In the genomic region with DNA sequence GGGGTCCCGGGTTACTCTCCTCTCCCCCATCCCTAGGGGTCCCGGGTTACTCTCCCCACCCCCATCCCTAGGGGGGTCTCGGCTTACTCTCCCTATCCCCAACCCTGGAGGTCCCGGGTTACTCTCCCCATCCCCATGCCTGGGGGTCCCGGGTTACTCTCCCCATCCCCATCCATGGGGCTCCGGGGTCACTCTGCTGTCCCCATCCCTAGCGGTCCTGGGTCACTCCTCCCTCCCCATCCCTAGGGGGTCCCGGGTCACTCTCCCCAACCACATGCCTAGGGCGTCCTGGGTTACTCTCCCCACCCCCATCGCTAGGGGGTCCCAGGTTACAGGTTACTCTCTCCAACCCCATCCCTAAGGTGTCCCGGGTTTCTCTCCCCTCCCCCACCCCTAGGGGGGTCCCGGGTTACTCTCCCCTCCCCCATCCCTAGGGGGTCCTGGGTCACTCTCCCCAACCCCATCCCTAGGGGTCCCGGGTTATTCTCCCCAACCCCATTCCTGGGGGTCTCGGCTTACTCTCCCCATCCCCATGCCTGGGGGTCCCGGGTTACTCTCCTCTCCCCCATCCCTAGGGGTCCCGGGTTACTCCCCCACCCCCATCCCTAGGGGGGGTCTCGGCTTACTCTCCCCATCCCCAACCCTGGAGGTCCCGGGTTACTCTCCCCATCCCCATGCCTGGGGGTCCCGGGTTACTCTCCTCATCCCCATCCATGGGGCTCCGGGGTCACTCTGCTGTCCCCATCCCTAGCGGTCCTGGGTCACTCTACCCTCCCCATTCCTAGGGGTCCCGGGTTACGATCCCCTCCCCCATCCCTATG, we compare ENCODE assay signal across 8 cellular contexts. TPM values are rescaled to one million over a fixed set of nuclear protein-coding genes. Genes with fewer than 3 reads are reported as not detected.
DNase-seq lines count a peak whose midpoint lies in the region; ATAC-seq and TF ChIP-seq lines count a peak whose summit lies in the region.

No MANE protein-coding gene starts in this region.

- peaks cover 10% of the 10 kb centered on the region for H3K9me3 ChIP-seq in iPS-15b (ENCODE audit: control insufficient read depth, insufficient read depth, low read length)

- H3K9ac ChIP-seq in iPS-15b (ENCODE audit: low read depth, low read length): peak overlapping the region; percentile 79

- peaks cover 33% of the 10 kb centered on the region for H3K36me3 Mint-ChIP-seq in activated T-helper 2 cell treated with anti-CD3 and anti-CD28 coated beads, Interferon-gamma antibody, Interleukin-2, Interleukin-4, amounts not matched to agents 10 μg/mL and 5 μg/mL and 100 μg/mL, durations not matched to agents 14 hours and 24 hours and 36 hours (ENCODE audit: low read depth)
- peaks cover 50% of the 10 kb centered on the region for H3K36me3 Mint-ChIP-seq in stimulated activated effector memory CD8-positive, alpha-beta T cell treated with anti-CD3 and anti-CD28 coated beads, Interleukin-12 subunit alpha, Interleukin-12 subunit beta, amount 100 ng/mL, for 72 hours

- in situ Hi-C loops in ACHN (cut with HindIII; ENCODE audit: low pct_ligation_motif_present, low pct_unique_long_range_greater_than_20kb, low sequenced_read_pairs): no loop called here

- H3K9me3 Mint-ChIP-seq in activated T-helper 2 cell treated with anti-CD3 and anti-CD28 coated beads, Interferon-gamma antibody, Interleukin-2, Interleukin-4, amounts not matched to agents 10 μg/mL and 5 μg/mL and 100 μg/mL, durations not matched to agents 14 hours and 24 hours and 36 hours: peaks cover 33% of the 10 kb centered on the region
- peaks cover 13% of the 10 kb centered on the region for H3K9me3 Mint-ChIP-seq in stimulated activated effector memory CD8-positive, alpha-beta T cell treated with anti-CD3 and anti-CD28 coated beads, Interleukin-12 subunit alpha, Interleukin-12 subunit beta, amount 100 ng/mL, for 72 hours

- DNase-seq in HL-60 (ENCODE audit: low read depth in 1 of 2, low spot score in 1 of 2) (no peak), ACHN (no peak), UCSD-AML1 (lab: John Stamatoyannopoulos, UW; ENCODE audit: unreplicated experiment) (no peak), HuH-7.5 (ENCODE audit: low spot score) (no peak)
- DNase-seq in activated T-helper 2 cell treated with anti-CD3 and anti-CD28 coated beads, Interferon-gamma antibody, Interleukin-2, Interleukin-4, amounts not matched to agents 10 μg/mL and 5 μg/mL and 100 μg/mL, durations not matched to agents 14 hours and 24 hours and 36 hours (ENCODE audit: low spot score): peak; percentile 8
- peak in 1 of 2 donors; percentile 74 for DNase-seq in stimulated activated effector memory CD8-positive, alpha-beta T cell treated with anti-CD3 and anti-CD28 coated beads, Interleukin-12 subunit alpha, Interleukin-12 subunit beta, amount 100 ng/mL, for 72 hours (ENCODE audit: low spot score in 2 of 2)
- DNase-seq in effector CD4-positive, alpha-beta T cell: no peak

- H3K27ac ChIP-seq in HL-60 (replicated peaks): peak overlapping the region; percentile 88

- H3K4me3 ChIP-seq in HL-60 (replicated peaks; ENCODE audit: insufficient read depth, low read length) (peak overlapping the region; percentile 77), iPS-15b (ENCODE audit: low read depth, low read length) (peak overlapping the region; percentile 87)

- H3K27me3 ChIP-seq in HL-60 (ENCODE audit: insufficient read depth, poor library complexity, severe bottlenecking) (no peaks in the 10 kb centered on the region), iPS-15b (ENCODE audit: control insufficient read depth, insufficient read depth, low read length) (no peaks in the 10 kb centered on the region)

- intact Hi-C loops in activated T-helper 2 cell treated with anti-CD3 and anti-CD28 coated beads, Interferon-gamma antibody, Interleukin-2, Interleukin-4, amounts not matched to agents 10 μg/mL and 5 μg/mL and 100 μg/mL, durations not matched to agents 14 hours and 24 hours and 36 hours (cut with micrococcal nuclease): loop anchor here (2.0 to 10.0 kb wide), 3 partner anchors 205 to 1153 kb away; partner anchors contain the start of genes DHRSX and ZBED1

- ATAC-seq in stimulated activated effector memory CD8-positive, alpha-beta T cell treated with anti-CD3 and anti-CD28 coated beads, Interleukin-12 subunit alpha, Interleukin-12 subunit beta, amount 100 ng/mL, for 72 hours: no peak

- TF ChIP-seq CTCF in HL-60 (IDR thresholded peaks at IDR 0.05; ENCODE audit: insufficient read depth, low read length): no peak

- no peaks in the 10 kb centered on the region for H3K4me1 ChIP-seq in iPS-15b (ENCODE audit: control insufficient read depth, insufficient read depth, low read length)

- H3K27ac Mint-ChIP-seq in activated T-helper 2 cell treated with anti-CD3 and anti-CD28 coated beads, Interferon-gamma antibody, Interleukin-2, Interleukin-4, amounts not matched to agents 10 μg/mL and 5 μg/mL and 100 μg/mL, durations not matched to agents 14 hours and 24 hours and 36 hours: peak overlapping the region; percentile 91
- peak overlapping the region; percentile 78 for H3K27ac Mint-ChIP-seq in stimulated activated effector memory CD8-positive, alpha-beta T cell treated with anti-CD3 and anti-CD28 coated beads, Interleukin-12 subunit alpha, Interleukin-12 subunit beta, amount 100 ng/mL, for 72 hours

- peaks cover 9% of the 10 kb centered on the region for H3K4me1 Mint-ChIP-seq in activated T-helper 2 cell treated with anti-CD3 and anti-CD28 coated beads, Interferon-gamma antibody, Interleukin-2, Interleukin-4, amounts not matched to agents 10 μg/mL and 5 μg/mL and 100 μg/mL, durations not matched to agents 14 hours and 24 hours and 36 hours (ENCODE audit: low read depth)
- H3K4me1 Mint-ChIP-seq in stimulated activated effector memory CD8-positive, alpha-beta T cell treated with anti-CD3 and anti-CD28 coated beads, Interleukin-12 subunit alpha, Interleukin-12 subunit beta, amount 100 ng/mL, for 72 hours: peaks cover 54% of the 10 kb centered on the region

- no peaks in the 10 kb centered on the region for H3K27me3 Mint-ChIP-seq in activated T-helper 2 cell treated with anti-CD3 and anti-CD28 coated beads, Interferon-gamma antibody, Interleukin-2, Interleukin-4, amounts not matched to agents 10 μg/mL and 5 μg/mL and 100 μg/mL, durations not matched to agents 14 hours and 24 hours and 36 hours (ENCODE audit: low read depth)

- H3K4me3 Mint-ChIP-seq in activated T-helper 2 cell treated with anti-CD3 and anti-CD28 coated beads, Interferon-gamma antibody, Interleukin-2, Interleukin-4, amounts not matched to agents 10 μg/mL and 5 μg/mL and 100 μg/mL, durations not matched to agents 14 hours and 24 hours and 36 hours (ENCODE audit: low read depth): peak overlapping the region; percentile 90
- peak overlapping the region; percentile 84 for H3K4me3 Mint-ChIP-seq in stimulated activated effector memory CD8-positive, alpha-beta T cell treated with anti-CD3 and anti-CD28 coated beads, Interleukin-12 subunit alpha, Interleukin-12 subunit beta, amount 100 ng/mL, for 72 hours

- peaks cover 9% of the 10 kb centered on the region for H3K36me3 ChIP-seq in iPS-15b (ENCODE audit: control insufficient read depth, insufficient read depth, low read length)

RNA-seq across cellular contexts. Expression of gene ASMTL, which starts 0.8 kb away (rescaled TPM):
- 41.8 and 42.6 TPM in 2 replicates for total RNA-seq in activated T-helper 2 cell treated with anti-CD3 and anti-CD28 coated beads, Interferon-gamma antibody, Interleukin-2, Interleukin-4, amounts not matched to agents 10 μg/mL and 5 μg/mL and 100 μg/mL, durations not matched to agents 14 hours and 24 hours and 36 hours

RNA-seq across cellular contexts. Expression of gene SLC25A6, which starts 60.0 kb away (rescaled TPM):
- 318 and 325 TPM in 2 replicates for total RNA-seq in activated T-helper 2 cell treated with anti-CD3 and anti-CD28 coated beads, Interferon-gamma antibody, Interleukin-2, Interleukin-4, amounts not matched to agents 10 μg/mL and 5 μg/mL and 100 μg/mL, durations not matched to agents 14 hours and 24 hours and 36 hours
